ENCODE assay signal across 1 cellular context in the genomic region with DNA sequence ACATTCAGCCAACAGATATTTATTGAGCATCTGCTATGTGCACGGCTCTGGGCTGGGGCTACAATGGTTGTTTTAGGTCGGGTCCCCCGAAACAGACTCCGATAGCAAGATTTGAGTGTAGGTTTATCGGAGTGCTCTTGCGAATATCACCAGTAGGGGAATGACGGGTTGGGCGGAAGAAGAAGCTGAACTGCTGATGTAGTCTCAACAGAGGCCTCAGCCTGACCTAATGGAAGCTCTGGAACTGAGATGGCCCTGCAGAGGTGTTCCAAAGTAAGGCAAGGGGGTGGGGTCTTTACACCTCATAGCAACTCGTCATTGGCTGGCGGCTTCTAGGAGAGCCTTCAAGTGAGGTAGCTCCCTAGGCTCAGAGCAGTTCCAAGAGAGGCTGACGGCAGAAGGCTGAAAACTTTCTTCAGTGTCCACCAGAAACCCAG.
TF ChIP-seq lines count a peak whose summit lies in the region.

No MANE protein-coding gene starts in this region.

TF ChIP-seq in HEK293, 187 proteins besides CTCF, POLR2A, EP300 and RAD21 (continued from another document):
- TF ChIP-seq, protein P1, sequence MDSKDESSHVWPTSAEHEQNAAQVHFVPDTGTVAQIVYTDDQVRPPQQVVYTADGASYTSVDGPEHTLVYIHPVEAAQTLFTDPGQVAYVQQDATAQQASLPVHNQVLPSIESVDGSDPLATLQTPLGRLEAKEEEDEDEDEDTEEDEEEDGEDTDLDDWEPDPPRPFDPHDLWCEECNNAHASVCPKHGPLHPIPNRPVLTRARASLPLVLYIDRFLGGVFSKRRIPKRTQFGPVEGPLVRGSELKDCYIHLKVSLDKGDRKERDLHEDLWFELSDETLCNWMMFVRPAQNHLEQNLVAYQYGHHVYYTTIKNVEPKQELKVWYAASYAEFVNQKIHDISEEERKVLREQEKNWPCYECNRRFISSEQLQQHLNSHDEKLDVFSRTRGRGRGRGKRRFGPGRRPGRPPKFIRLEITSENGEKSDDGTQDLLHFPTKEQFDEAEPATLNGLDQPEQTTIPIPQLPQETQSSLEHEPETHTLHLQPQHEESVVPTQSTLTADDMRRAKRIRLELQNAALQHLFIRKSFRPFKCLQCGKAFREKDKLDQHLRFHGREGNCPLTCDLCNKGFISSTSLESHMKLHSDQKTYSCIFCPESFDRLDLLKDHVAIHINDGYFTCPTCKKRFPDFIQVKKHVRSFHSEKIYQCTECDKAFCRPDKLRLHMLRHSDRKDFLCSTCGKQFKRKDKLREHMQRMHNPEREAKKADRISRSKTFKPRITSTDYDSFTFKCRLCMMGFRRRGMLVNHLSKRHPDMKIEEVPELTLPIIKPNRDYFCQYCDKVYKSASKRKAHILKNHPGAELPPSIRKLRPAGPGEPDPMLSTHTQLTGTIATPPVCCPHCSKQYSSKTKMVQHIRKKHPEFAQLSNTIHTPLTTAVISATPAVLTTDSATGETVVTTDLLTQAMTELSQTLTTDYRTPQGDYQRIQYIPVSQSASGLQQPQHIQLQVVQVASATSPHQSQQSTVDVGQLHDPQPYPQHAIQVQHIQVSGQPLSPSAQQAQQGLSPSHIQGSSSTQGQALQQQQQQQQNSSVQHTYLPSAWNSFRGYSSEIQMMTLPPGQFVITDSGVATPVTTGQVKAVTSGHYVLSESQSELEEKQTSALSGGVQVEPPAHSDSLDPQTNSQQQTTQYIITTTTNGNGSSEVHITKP (tag by site-specific recombination; IDR thresholded peaks at IDR 0.05): peak; percentile 66
- peak; percentile 89 for TF ChIP-seq ZNF664 (tag by site-specific recombination; IDR thresholded peaks at IDR 0.05)
- no peak for TF ChIP-seq ZNF621 (tag by site-specific recombination; IDR thresholded peaks at IDR 0.05)
- TF ChIP-seq, protein P2, sequence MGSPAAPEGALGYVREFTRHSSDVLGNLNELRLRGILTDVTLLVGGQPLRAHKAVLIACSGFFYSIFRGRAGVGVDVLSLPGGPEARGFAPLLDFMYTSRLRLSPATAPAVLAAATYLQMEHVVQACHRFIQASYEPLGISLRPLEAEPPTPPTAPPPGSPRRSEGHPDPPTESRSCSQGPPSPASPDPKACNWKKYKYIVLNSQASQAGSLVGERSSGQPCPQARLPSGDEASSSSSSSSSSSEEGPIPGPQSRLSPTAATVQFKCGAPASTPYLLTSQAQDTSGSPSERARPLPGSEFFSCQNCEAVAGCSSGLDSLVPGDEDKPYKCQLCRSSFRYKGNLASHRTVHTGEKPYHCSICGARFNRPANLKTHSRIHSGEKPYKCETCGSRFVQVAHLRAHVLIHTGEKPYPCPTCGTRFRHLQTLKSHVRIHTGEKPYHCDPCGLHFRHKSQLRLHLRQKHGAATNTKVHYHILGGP (tag by site-specific recombination; IDR thresholded peaks at IDR 0.05): no peak
- TF ChIP-seq, protein P3, sequence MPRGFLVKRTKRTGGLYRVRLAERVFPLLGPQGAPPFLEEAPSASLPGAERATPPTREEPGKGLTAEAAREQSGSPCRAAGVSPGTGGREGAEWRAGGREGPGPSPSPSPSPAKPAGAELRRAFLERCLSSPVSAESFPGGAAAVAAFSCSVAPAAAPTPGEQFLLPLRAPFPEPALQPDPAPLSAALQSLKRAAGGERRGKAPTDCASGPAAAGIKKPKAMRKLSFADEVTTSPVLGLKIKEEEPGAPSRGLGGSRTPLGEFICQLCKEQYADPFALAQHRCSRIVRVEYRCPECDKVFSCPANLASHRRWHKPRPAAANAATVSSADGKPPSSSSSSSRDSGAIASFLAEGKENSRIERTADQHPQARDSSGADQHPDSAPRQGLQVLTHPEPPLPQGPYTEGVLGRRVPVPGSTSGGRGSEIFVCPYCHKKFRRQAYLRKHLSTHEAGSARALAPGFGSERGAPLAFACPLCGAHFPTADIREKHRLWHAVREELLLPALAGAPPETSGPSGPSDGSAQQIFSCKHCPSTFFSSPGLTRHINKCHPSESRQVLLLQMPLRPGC (tag by site-specific recombination; IDR thresholded peaks at IDR 0.05): no peak
- TF ChIP-seq ZNF133 (tag by site-specific recombination; IDR thresholded peaks at IDR 0.05): no peak
- TF ChIP-seq ZFHX2 (tag by site-specific recombination; conservative IDR thresholded peaks at IDR 0.05): no peak
- no peak for TF ChIP-seq MEIS1 (CRISPR knock-in tag; IDR thresholded peaks at IDR 0.05; ENCODE audit: borderline replicate concordance)
- TF ChIP-seq YY2 (tag by site-specific recombination; IDR thresholded peaks at IDR 0.05): no peak
- no peak for TF ChIP-seq ZNF292 (tag by site-specific recombination; IDR thresholded peaks at IDR 0.05; ENCODE audit: borderline replicate concordance, low read depth)
- TF ChIP-seq ZNF239 (tag by site-specific recombination; IDR thresholded peaks at IDR 0.05): no peak
